In the genomic region with DNA sequence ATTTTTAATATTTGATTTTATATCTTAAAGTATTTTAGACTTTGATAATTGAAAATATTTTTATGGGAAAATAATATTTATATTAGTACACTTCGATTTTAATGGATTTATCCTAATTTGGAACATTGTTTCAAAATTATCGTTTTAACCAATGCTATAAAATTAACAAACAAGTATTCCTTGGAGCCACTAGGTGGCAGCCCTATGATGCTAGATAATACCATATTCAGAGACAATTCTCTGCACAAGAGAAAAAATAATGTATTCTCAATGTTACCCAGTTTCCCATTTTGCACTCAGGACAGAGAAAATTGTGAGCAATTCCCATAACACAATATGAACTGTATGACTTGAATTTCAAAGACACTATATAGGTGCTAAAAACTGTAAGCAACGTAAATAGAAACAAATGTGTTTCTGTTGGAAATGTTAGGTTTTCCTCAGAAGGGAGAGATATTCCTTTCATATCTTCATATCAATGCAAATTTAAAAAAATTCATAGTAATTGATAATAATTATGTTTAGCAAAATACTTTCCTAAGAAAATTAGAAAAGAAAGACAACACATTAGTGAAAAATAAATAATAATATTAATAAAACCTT, we compare ENCODE assay signal across 9 cellular contexts.
A peak's percentile ranks its signal among the peaks of the same experiment; 100 is the strongest.
DNase-seq lines count a peak whose midpoint lies in the region; ATAC-seq and TF ChIP-seq lines count a peak whose summit lies in the region.
"Had no signal": no experiment of that assay in that cellular context is flagged by ENCODE, and none has a peak within 500 bp of the region (broad histone marks: within the 10 kb centered on the region; RNA-seq: fewer than 3 reads in every experiment).

No MANE protein-coding gene starts in this region.

- H3K9me3 Mint-ChIP-seq in nephron: no peaks in the 10 kb centered on the region
- H3K9me3 Mint-ChIP-seq in CD4-positive, alpha-beta memory T cell: peaks cover 0 to 18% (median 0%) of the 10 kb centered on the region in 8 donors

- CTCF ChIA-PET in CD4-positive, alpha-beta memory T cell (lab: Charles Lee; ENCODE audit: partially characterized antibody): interaction anchor here (1.2 kb wide), 1 partner anchor 11 kb away, joined by 3 read pairs; no protein-coding TSS in a partner anchor

- H3K4me1 Mint-ChIP-seq in nephron: peaks cover 13% of the 10 kb centered on the region
- H3K4me1 Mint-ChIP-seq in CD4-positive, alpha-beta memory T cell: no peaks in the 10 kb centered on the region
- H3K4me1 Mint-ChIP-seq: B cell had no signal

- POLR2A ChIA-PET in CD4-positive, alpha-beta memory T cell (lab: Charles Lee; ENCODE audit: partially characterized antibody): no interaction called here

- peak; percentile 44 for TF ChIP-seq CTCF in coronary artery (IDR thresholded peaks at IDR 0.05)
- TF ChIP-seq CTCF in nephron (IDR thresholded peaks at IDR 0.05; ENCODE audit: unreplicated experiment in 3 of 3): peak; percentile 76 to 87 (median 78)

- no peaks in the 10 kb centered on the region for H3K36me3 Mint-ChIP-seq in nephron (ENCODE audit: low read depth)
- no peaks in the 10 kb centered on the region for H3K36me3 Mint-ChIP-seq in CD4-positive, alpha-beta memory T cell

- H3K27ac Mint-ChIP-seq in nephron: no peak overlapping the region
- no peak overlapping the region for H3K27ac Mint-ChIP-seq in CD4-positive, alpha-beta memory T cell
- H3K27ac Mint-ChIP-seq: B cell had no signal

- H3K27me3 Mint-ChIP-seq in nephron (ENCODE audit: low read depth): peaks cover 4% of the 10 kb centered on the region
- no peaks in the 10 kb centered on the region for H3K27me3 Mint-ChIP-seq in CD4-positive, alpha-beta memory T cell
- H3K27me3 Mint-ChIP-seq: B cell had no signal

- no peaks in the 10 kb centered on the region for H3K9me3 ChIP-seq in CD4-positive, alpha-beta memory T cell (ENCODE audit: control insufficient read depth in 1 of 2, low read length in 2 of 2)

- DNase-seq in NCI-H1436 (lab: John Stamatoyannopoulos, UW): peak; percentile 57
- DNase-seq in NCI-H1436 treated with DMSO at 0.1 percent for 48 hours (lab: John Stamatoyannopoulos, UW): no peak
- DNase-seq in NOMO-1 (lab: John Stamatoyannopoulos, UW; ENCODE audit: unreplicated experiment in 2 of 2): peak; percentile 30 to 67
- no peak for DNase-seq in coronary artery (ENCODE audit: low spot score)
- DNase-seq in activated CD8-positive, alpha-beta memory T cell treated with anti-CD3 and anti-CD28 coated beads for 24 hours: no peak
- DNase-seq in CD4-positive, alpha-beta memory T cell: no peak

- H3K27ac ChIP-seq in coronary artery: no peak overlapping the region
- no peak overlapping the region for H3K27ac ChIP-seq in CD4-positive, alpha-beta memory T cell (ENCODE audit: low read depth, low read length)

- H3K4me1 ChIP-seq in CD4-positive, alpha-beta memory T cell (ENCODE audit: insufficient read depth, low read length): no peaks in the 10 kb centered on the region

- no peak overlapping the region for H3K4me3 Mint-ChIP-seq in nephron
- H3K4me3 Mint-ChIP-seq in CD4-positive, alpha-beta memory T cell: no peak overlapping the region
- H3K4me3 Mint-ChIP-seq: B cell had no signal

- H3K36me3 ChIP-seq in CD4-positive, alpha-beta memory T cell (ENCODE audit: insufficient read depth, low read length): no peaks in the 10 kb centered on the region

- H3K4me3 ChIP-seq in coronary artery: no peak overlapping the region
- no peak overlapping the region for H3K4me3 ChIP-seq in CD4-positive, alpha-beta memory T cell (ENCODE audit: low read length in 2 of 2)

- intact Hi-C loops in CD4-positive, alpha-beta memory T cell (cut with micrococcal nuclease): no loop called here

- H3K27me3 ChIP-seq in CD4-positive, alpha-beta memory T cell (ENCODE audit: insufficient read depth, low read length): no peaks in the 10 kb centered on the region

- ATAC-seq in HG03159 (IDR thresholded peaks at IDR 0.05; ENCODE audit: unreplicated experiment): peak; percentile 82

Comparison
In these comparisons a context has a peak if more than half of its experiments do, and no peak if none do; other contexts are left out.
1. DNase-seq: peak in NCI-H1436 (single experiment) and NOMO-1 (2 of 2); none in NCI-H1436 treated with DMSO at 0.1 percent for 48 hours (single experiment), coronary artery (single experiment), activated CD8-positive, alpha-beta memory T cell treated with anti-CD3 and anti-CD28 coated beads for 24 hours (single experiment) and CD4-positive, alpha-beta memory T cell (0 of 5).